In the genomic region with DNA sequence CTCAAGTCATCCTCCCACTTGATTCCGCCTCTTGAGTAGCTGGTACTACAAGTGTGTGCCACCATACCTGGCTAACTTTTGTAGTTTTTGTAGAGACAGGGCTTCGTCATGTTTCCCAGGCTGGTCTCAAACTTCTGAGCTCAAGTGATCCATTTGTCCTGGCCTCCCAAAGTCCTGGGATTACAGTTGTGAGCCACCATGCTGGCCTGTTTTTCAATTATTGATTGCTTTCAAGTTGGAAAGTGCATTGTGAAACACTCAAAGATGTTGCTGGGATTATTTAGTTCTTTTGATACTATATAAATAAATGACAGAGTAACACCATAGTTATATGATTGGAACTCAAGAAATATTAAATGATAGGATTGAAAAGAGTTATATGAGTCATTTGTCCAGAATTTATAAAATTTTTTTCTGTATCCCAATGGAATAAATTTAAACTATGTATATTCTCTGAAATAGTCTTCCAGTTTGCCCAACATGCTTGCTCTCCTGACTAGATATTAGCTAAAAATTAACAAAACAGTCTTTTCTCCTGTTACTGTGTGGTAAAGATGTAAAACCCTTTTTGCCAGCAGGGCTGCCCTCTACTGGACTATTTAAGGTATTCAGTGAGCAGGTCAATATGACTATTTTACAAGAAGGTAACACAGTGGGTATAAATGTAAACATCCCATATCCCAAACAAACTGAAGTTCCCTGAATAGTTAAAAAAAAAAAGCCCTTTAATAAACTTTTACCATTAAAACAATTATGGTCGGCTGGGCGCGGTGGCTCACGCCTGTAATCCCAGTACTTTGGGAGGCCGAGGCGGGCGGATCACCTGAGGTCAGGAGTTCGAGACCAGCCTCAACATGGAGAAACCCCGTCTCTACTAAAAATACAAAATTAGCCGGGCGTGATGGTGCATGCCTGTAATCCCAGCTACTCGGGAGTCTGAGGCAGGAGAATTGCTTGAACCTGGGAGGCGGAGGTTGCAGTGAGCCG, we compare ENCODE assay signal across 8 cellular contexts. TPM values are rescaled to one million over a fixed set of nuclear protein-coding genes. Genes with fewer than 3 reads are reported as not detected.
DNase-seq lines count a peak whose midpoint lies in the region; ATAC-seq, FAIRE-seq and TF ChIP-seq lines count a peak whose summit lies in the region.

No MANE protein-coding gene starts in this region.

- no TSS peak for BruUV-seq in HepG2 (replicated peaks; lab: Mats Ljungman, UMichigan)

- CTCF ChIA-PET in HepG2 (lab: Yijun Ruan, JAX; ENCODE audit: low intra/inter-chr PET ratio, low total read pairs) = interaction anchor here (1.0 to 5.2 kb wide), 5 partner anchors 10 to 213 kb away, joined by 3 to 108 read pairs (median 13); no protein-coding TSS in a partner anchor

- no peak overlapping the region for H3K4me3 Mint-ChIP-seq in central memory CD8-positive, alpha-beta T cell

- TF ChIP-seq CTCF in Peyer's patch (IDR thresholded peaks at IDR 0.05) (peak; percentile 33 to 83 (median 74)), HepG2 (CRISPR knock-in tag; IDR thresholded peaks at IDR 0.05) (peak; percentile 81), tibial nerve (IDR thresholded peaks at IDR 0.05) (peak; percentile 50 to 65 (median 60))

- no peak for FAIRE-seq in HepG2 (lab: Jason Lieb, UNC)

- no peak overlapping the region for H3K27ac Mint-ChIP-seq in central memory CD8-positive, alpha-beta T cell (ENCODE audit: low read depth)

- in situ Hi-C loops in HepG2 (cut with HindIII; ENCODE audit: extremely low pct_ligation_motif_present, low pct_unique_long_range_greater_than_20kb) = loop anchor here (5.0 kb wide), 2 partner anchors 106 to 211 kb away; no protein-coding TSS in a partner anchor

- POLR2A ChIA-PET in HepG2 (lab: Yijun Ruan, JAX) = interaction anchor here (1.0 to 2.7 kb wide), 8 partner anchors 37 to 197 kb away, joined by 3 to 32 read pairs (median 6); a partner anchor contains a TSS

- 92% methylated on average over 16 of the region's 16 CpGs for WGBS in HepG2 (ENCODE audit: low lambda C conversion rate)
- WGBS in tibial nerve, 2 donors = 93 to 94% methylated on average over 16 of the region's 16 CpGs

- H3K4me3 ChIP-seq in Peyer's patch = no peak overlapping the region
- no peak overlapping the region for H3K4me3 ChIP-seq in HepG2 (replicated peaks in 1 of 3; ENCODE audit: insufficient read depth in 1 of 3, low read depth in 2 of 3, low read length in 3 of 3)
- H3K4me3 ChIP-seq in tibial nerve = no peak overlapping the region

- TF ChIP-seq EP300 in HepG2 (IDR thresholded peaks at IDR 0.05; ENCODE audit: low read depth in 2 of 2, low read length in 2 of 2) = peak in 1 of 2 experiments; percentile 33; a peak in 1 of 4 replicates
- TF ChIP-seq EP300 in HepG2 (CRISPR knock-in tag; IDR thresholded peaks at IDR 0.05; ENCODE audit: borderline replicate concordance) = no peak
- no peak for TF ChIP-seq EP300 in tibial nerve (IDR thresholded peaks at IDR 0.05)

- H3K27me3 ChIP-seq in Peyer's patch (no peaks in the 10 kb centered on the region), HepG2 (ENCODE audit: control insufficient read depth in 1 of 2, insufficient read depth in 2 of 2, low read length in 2 of 2) (no peaks in the 10 kb centered on the region), tibial nerve (no peaks in the 10 kb centered on the region)

- H3K4me1 ChIP-seq in Peyer's patch (peaks cover 0 to 3% (median 0%) of the 10 kb centered on the region in 4 donors), HepG2 (ENCODE audit: insufficient read depth, low read length) (peaks cover 100% of the 10 kb centered on the region), tibial nerve (peaks cover 0 to 68% (median 4%) of the 10 kb centered on the region in 4 donors)

- H3K36me3 Mint-ChIP-seq in central memory CD8-positive, alpha-beta T cell (ENCODE audit: insufficient read depth) = peaks cover 13% of the 10 kb centered on the region

- no peak overlapping the region for H2AFZ ChIP-seq in HepG2 (ENCODE audit: low read length)

- TF ChIP-seq POLR2A in Peyer's patch (IDR thresholded peaks at IDR 0.05) (no peak), HepG2 (IDR thresholded peaks at IDR 0.05; ENCODE audit: insufficient read depth in 1 of 2, low read depth in 2 of 2, low read length in 2 of 2) (no peak), tibial nerve (IDR thresholded peaks at IDR 0.05) (no peak)

- H3K79me2 ChIP-seq in HepG2 (ENCODE audit: insufficient read depth, low read length) = peaks cover 98% of the 10 kb centered on the region

- peak; percentile 89 for TF ChIP-seq RAD21 in HepG2 (CRISPR knock-in tag; IDR thresholded peaks at IDR 0.05)

- H3K36me3 ChIP-seq in Peyer's patch (no peaks in the 10 kb centered on the region), HepG2 (replicated peaks in 1 of 2; ENCODE audit: control insufficient read depth in 1 of 2, insufficient read depth in 2 of 2, low read length in 2 of 2) (peaks cover 14 to 62% of the 10 kb centered on the region in 2 experiments), tibial nerve (peaks cover 0 to 4% (median 0%) of the 10 kb centered on the region in 3 donors)

- ATAC-seq in GM21367 (IDR thresholded peaks at IDR 0.05; ENCODE audit: unreplicated experiment) = peak; percentile 81
- ATAC-seq in HG03575 (IDR thresholded peaks at IDR 0.05; ENCODE audit: extremely low read depth, insufficient number of reproducible peaks, low FRiP score, unreplicated experiment) = peak; percentile 53
- peak; percentile 56 for ATAC-seq in central memory CD8-positive, alpha-beta T cell (replicated peaks; ENCODE audit: extremely low read depth, poor library complexity, severe bottlenecking)
- ATAC-seq in HepG2 = peak; percentile 76

- H4K20me1 ChIP-seq in HepG2 (ENCODE audit: insufficient read depth, low read length) = peaks cover 89% of the 10 kb centered on the region

- DNase-seq in NCI-H2081 (lab: John Stamatoyannopoulos, UW) = peak; percentile 35 to 45
- DNase-seq in NCI-H2081 treated with DMSO at 0.1 percent for 48 hours (lab: John Stamatoyannopoulos, UW) = no peak
- peak in 2 of 3 donors; percentile 35 to 76 for DNase-seq in Peyer's patch
- peak in 1 of 2 donors; percentile 20 for DNase-seq in central memory CD8-positive, alpha-beta T cell (ENCODE audit: low spot score in 2 of 2)
- DNase-seq in HepG2 (ENCODE audit: low spot score) = peak; percentile 86
- DNase-seq in tibial nerve (ENCODE audit: low spot score in 2 of 2) = peak in 1 of 2 donors; percentile 41

- intact Hi-C loops in HepG2 (cut with micrococcal nuclease; ENCODE audit: unreplicated experiment) = loop anchor here (1.0 kb wide), 6 partner anchors 41 to 213 kb away; no protein-coding TSS in a partner anchor

- peaks cover 42% of the 10 kb centered on the region for H3K4me1 Mint-ChIP-seq in central memory CD8-positive, alpha-beta T cell

- H3K4me2 ChIP-seq in HepG2 (ENCODE audit: low read depth, low read length) = peak overlapping the region; percentile 29

- no peak overlapping the region for H3K9ac ChIP-seq in HepG2 (ENCODE audit: insufficient read depth, low read depth, low read length)

- no peaks in the 10 kb centered on the region for H3K9me3 Mint-ChIP-seq in central memory CD8-positive, alpha-beta T cell

- H3K27ac ChIP-seq in Peyer's patch (no peak overlapping the region), HepG2 (ENCODE audit: extremely low read length, insufficient read depth, low read length) (peak overlapping the region; percentile 48), tibial nerve (peak overlapping the region in 1 of 4 donors; percentile 31)

- H3K27me3 Mint-ChIP-seq in central memory CD8-positive, alpha-beta T cell = no peaks in the 10 kb centered on the region

- H3K9me3 ChIP-seq in Peyer's patch (no peaks in the 10 kb centered on the region), HepG2 (ENCODE audit: low read length) (no peaks in the 10 kb centered on the region), tibial nerve (no peaks in the 10 kb centered on the region)

TF ChIP-seq in HepG2, 621 proteins besides CTCF, POLR2A, EP300 and RAD21 (continues in another document):
- TF ChIP-seq NCOR1 (IDR thresholded peaks at IDR 0.05; ENCODE audit: borderline replicate concordance, low read length) (no peak), KAT2B (IDR thresholded peaks at IDR 0.05; ENCODE audit: borderline replicate concordance, low read depth, low read length) (0 out of 2 replicates have a peak, but pooled peaks have one; percentile 2), CHD4 (IDR thresholded peaks at IDR 0.05; ENCODE audit: borderline replicate concordance, low read length) (0 out of 2 replicates have a peak, but pooled peaks have one; percentile 35), U2AF1 (optimal IDR thresholded peaks at IDR 0.05; ENCODE audit: low read depth, low read length) (no peak), FOXA1 (IDR thresholded peaks at IDR 0.05) (no peak), FOXA1 (CRISPR knock-in tag; IDR thresholded peaks at IDR 0.05) (peak; percentile 69)
- TF ChIP-seq, protein P1, sequence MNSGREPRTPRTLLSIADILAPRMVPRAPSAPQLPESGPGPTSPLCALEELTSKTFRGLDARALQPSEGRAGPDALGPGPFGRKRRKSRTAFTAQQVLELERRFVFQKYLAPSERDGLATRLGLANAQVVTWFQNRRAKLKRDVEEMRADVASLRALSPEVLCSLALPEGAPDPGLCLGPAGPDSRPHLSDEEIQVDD (CRISPR knock-in tag; IDR thresholded peaks at IDR 0.05; ENCODE audit: borderline replicate concordance) = no peak

RNA-seq across cellular contexts. Expression of a gene that starts 42.7 kb away (rescaled TPM):
- total RNA-seq in Peyer's patch (10 to 100 TPM; 25.6 to 52.2 (median 47.2) TPM), HepG2 (2016; rRNA removed; fragmentation: Illumina TruSeq; extraction: Trizol) (168 and 305 TPM in 2 replicates), tibial nerve (10 to 100 TPM; 38.4 to 57.3 (median 53.5) TPM)
- total RNA-seq in HepG2 (2016; cell fraction: cytosol; rRNA removed; fragmentation: Illumina TruSeq; extraction: Trizol; ENCODE audit: low read depth) = 76.3 and 94.9 TPM in 2 replicates
- total RNA-seq in HepG2 (2016; cell fraction: insoluble cytoplasmic fraction; rRNA removed; fragmentation: Illumina TruSeq; extraction: Trizol) = 169 and 295 TPM in 2 replicates
- 55.2 and 64.8 TPM in 2 replicates for total RNA-seq in HepG2 (2016; cell fraction: membrane; rRNA removed; fragmentation: Illumina TruSeq; extraction: Trizol)
- 307 and 341 TPM in 2 replicates for total RNA-seq in HepG2 (2016; cell fraction: nucleus; rRNA removed; fragmentation: Illumina TruSeq; extraction: Trizol)
- 365 and 432 TPM in 2 replicates for polyA plus RNA-seq in HepG2 (2011; rRNA removed)
- 235 and 319 TPM in 2 replicates for polyA plus RNA-seq in HepG2 (2011; cell fraction: cytosol; rRNA removed)
- polyA plus RNA-seq in HepG2 (2011; cell fraction: nucleus; rRNA removed) = 101 and 136 TPM in 2 replicates
- 299 and 342 TPM in 2 replicates for polyA plus RNA-seq in HepG2 (2012)
- polyA plus RNA-seq in HepG2 (2016; cell fraction: cytosol; fragmentation: Illumina TruSeq; extraction: Trizol; ENCODE audit: low read depth) = 9.3 and 12.3 TPM in 2 replicates
- 107 and 108 TPM in 2 replicates for polyA plus RNA-seq in HepG2 (2016; cell fraction: insoluble cytoplasmic fraction; fragmentation: Illumina TruSeq; extraction: Trizol; ENCODE audit: low read depth)
- polyA plus RNA-seq in HepG2 (2016; cell fraction: membrane; fragmentation: Illumina TruSeq; extraction: Trizol; ENCODE audit: low read depth) = 14.4 and 18.9 TPM in 2 replicates
- 272 TPM in 2 replicates for polyA plus RNA-seq in HepG2 (2016; cell fraction: nucleus; fragmentation: Illumina TruSeq; extraction: Trizol; ENCODE audit: insufficient read depth, low read depth)
- 80.5 and 445 TPM in 2 replicates for polyA minus RNA-seq in HepG2 (2011; rRNA and poly(A)+ RNA removed; ENCODE audit: low replicate concordance)
- polyA minus RNA-seq in HepG2 (2011; cell fraction: cytosol; rRNA and poly(A)+ RNA removed) = 370 and 593 TPM in 2 replicates
- 667 and 745 TPM in 2 replicates for polyA minus RNA-seq in HepG2 (2011; cell fraction: nucleus; rRNA and poly(A)+ RNA removed)
